8 cellular contexts compared by ENCODE assay signal in genomic region chr12:40104461-40105264, GRCh38. TPM values are rescaled to one million over a fixed set of nuclear protein-coding genes. Genes with fewer than 3 reads are reported as not detected.
DNase-seq lines count a peak whose midpoint lies in the region; ATAC-seq and TF ChIP-seq lines count a peak whose summit lies in the region.

No MANE protein-coding gene starts in this region.

- no peaks in the 10 kb centered on the region for H3K9me3 ChIP-seq in CD4-positive, alpha-beta T cell (ENCODE audit: control insufficient read depth, low read length)
- H3K9me3 ChIP-seq in tibial artery = no peaks in the 10 kb centered on the region

- no peaks in the 10 kb centered on the region for H3K36me3 ChIP-seq in tibial artery

- POLR2A ChIA-PET in CD4-positive, alpha-beta T cell (lab: Charles Lee) = interaction anchor here (0.7 to 3.6 kb wide), 4 partner anchors 15 to 93 kb away, joined by 3 to 14 read pairs (median 4); no protein-coding TSS in a partner anchor

- no peaks in the 10 kb centered on the region for H3K9me3 Mint-ChIP-seq in CD4-positive, alpha-beta T cell

- peaks cover 7% of the 10 kb centered on the region for H3K27me3 Mint-ChIP-seq in CD4-positive, alpha-beta T cell

- peaks cover 0 to 22% (median 5%) of the 10 kb centered on the region in 4 donors for H3K4me1 ChIP-seq in tibial artery

- peaks cover 9% of the 10 kb centered on the region for H3K27me3 ChIP-seq in CD4-positive, alpha-beta T cell (ENCODE audit: control insufficient read depth, insufficient read depth, low read length)
- no peaks in the 10 kb centered on the region for H3K27me3 ChIP-seq in HL-60 (ENCODE audit: insufficient read depth, poor library complexity, severe bottlenecking)
- peaks cover 0 to 5% of the 10 kb centered on the region in 2 donors for H3K27me3 ChIP-seq in tibial artery

- peaks cover 32% of the 10 kb centered on the region for H3K4me1 Mint-ChIP-seq in CD4-positive, alpha-beta T cell (ENCODE audit: low read depth)

- no peak for DNase-seq in CD4-positive, alpha-beta T cell
- DNase-seq in HL-60 (ENCODE audit: low read depth in 1 of 2, low spot score in 1 of 2) (no peak), amniotic epithelial cell (ENCODE audit: low read depth) (peak; percentile 5), left colon (peak; percentile 47 to 49), tibial artery (no peak), cerebellar nuclear complex (lab: John Stamatoyannopoulos, UW) (no peak), activated gamma-delta T cell treated with Interleukin-2 at 50 U/mL for 16 hours (no peak)

- peak overlapping the region; percentile 87 for H3K4me3 Mint-ChIP-seq in CD4-positive, alpha-beta T cell

- TF ChIP-seq CTCF in CD4-positive, alpha-beta T cell (IDR thresholded peaks at IDR 0.05) = no peak
- no peak for TF ChIP-seq CTCF in HL-60 (IDR thresholded peaks at IDR 0.05; ENCODE audit: insufficient read depth, low read length)
- no peak for TF ChIP-seq CTCF in tibial artery (IDR thresholded peaks at IDR 0.05)

- H3K36me3 Mint-ChIP-seq in CD4-positive, alpha-beta T cell (ENCODE audit: low read depth) = no peaks in the 10 kb centered on the region

- H3K27ac ChIP-seq in CD4-positive, alpha-beta T cell (ENCODE audit: low read depth, low read length) = no peak overlapping the region
- no peak overlapping the region for H3K27ac ChIP-seq in HL-60 (replicated peaks)
- peak overlapping the region; percentile 91 for H3K27ac ChIP-seq in tibial artery

- H3K4me3 ChIP-seq in HL-60 (replicated peaks; ENCODE audit: insufficient read depth, low read length) (peak overlapping the region; percentile 86), tibial artery (peak overlapping the region; percentile 98 to 99)

- CTCF ChIA-PET in CD4-positive, alpha-beta T cell (lab: Charles Lee) = interaction anchor here (1.3 kb wide), 1 partner anchor 94 kb away, joined by 6 read pairs; no protein-coding TSS in a partner anchor

- ATAC-seq in CD4-positive, alpha-beta T cell (ENCODE audit: poor library complexity) = no peak
- ATAC-seq in left colon = peak; percentile 18
- ATAC-seq in HG02973 (IDR thresholded peaks at IDR 0.05; ENCODE audit: unreplicated experiment) = no peak

- intact Hi-C loops in CD4-positive, alpha-beta T cell (cut with DNase I, micrococcal nuclease) = loop anchor here (2.0 to 10.0 kb wide), 6 partner anchors 412 to 1790 kb away; partner anchors contain the start of genes ABCD2 (in 1 of the 2), ALG10B (in 1 of the 2) and KIF21A (in 1 of the 2)
- intact Hi-C loops in left colon (cut with DNase I, micrococcal nuclease) = loop anchor here (10.0 kb wide), 2 partner anchors 90 to 340 kb away; no protein-coding TSS in a partner anchor
- intact Hi-C loops in tibial artery (cut with DNase I; ENCODE audit: low total_unique reads) = no loop called here

- H3K27ac Mint-ChIP-seq in CD4-positive, alpha-beta T cell = peak overlapping the region; percentile 55

RNA-seq across cellular contexts. Expression of gene SLC2A13, which starts 1.2 kb away (rescaled TPM):
- 1 to 10 TPM; 1.6 to 1.7 TPM for total RNA-seq in CD4-positive, alpha-beta T cell
- total RNA-seq in left colon = 10 to 100 TPM; 33.2 to 39.2 TPM

Comparison
In these comparisons a context has a peak if more than half of its experiments do, and no peak if none do; other contexts are left out.
1. DNase-seq: peak in amniotic epithelial cell (single experiment) and left colon (2 of 2); none in CD4-positive, alpha-beta T cell (0 of 10), HL-60 (0 of 2), tibial artery (0 of 2), cerebellar nuclear complex (0 of 2) and activated gamma-delta T cell treated with Interleukin-2 at 50 U/mL for 16 hours (single experiment).
2. H3K27ac ChIP-seq: peak in tibial artery (2 of 2); none in CD4-positive, alpha-beta T cell (single experiment) and HL-60 (single experiment).
3. RNA of gene SLC2A13, which starts 1.2 kb away (total RNA-seq): 33.2 to 39.2 TPM in left colon; 1.6 to 1.7 TPM in CD4-positive, alpha-beta T cell; every median in the first group is over 10 times any median in the second.